22 cellular contexts compared by ENCODE assay signal in genomic region chr14:92484132-92484823, GRCh38. TPM values are rescaled to one million over a fixed set of nuclear protein-coding genes. Genes with fewer than 3 reads are reported as not detected.
"Had no signal": no experiment of that assay in that cellular context is flagged by ENCODE, and none has a peak within 500 bp of the region (broad histone marks: within the 10 kb centered on the region; RNA-seq: fewer than 3 reads in every experiment).

No MANE protein-coding gene starts in this region.

- H3K36me3 ChIP-seq: esophagus squamous epithelium, ovary, right atrium auricular region, sigmoid colon, tibial artery, upper lobe of left lung, uterus had no signal

- H3K4me1 Mint-ChIP-seq: immature natural killer cell had no signal

- DNase-seq: cerebellar nuclear complex; dorsolateral prefrontal cortex; effector memory CD4-positive, alpha-beta T cell; esophagus squamous epithelium; foreskin fibroblast; immature natural killer cell; left colon; mucosa of descending colon; naive thymus-derived CD8-positive, alpha-beta T cell; ovary; sigmoid colon; stimulated activated CD4-positive, alpha-beta T cell treated with anti-CD3 and anti-CD28 coated beads, Interleukin-2, amount 100 ng/mL, for 48 hours; tibial artery; upper lobe of left lung; uterus had no signal

- H3K27me3 ChIP-seq: dorsolateral prefrontal cortex, ovary, right atrium auricular region, sigmoid colon, tibial artery, upper lobe of left lung, uterus had no signal

- H3K27ac Mint-ChIP-seq: immature natural killer cell; stimulated activated effector memory CD8-positive, alpha-beta T cell treated with anti-CD3 and anti-CD28 coated beads, Interleukin-12 subunit alpha, Interleukin-12 subunit beta, amount 100 ng/mL, for 72 hours; stimulated activated naive CD8-positive, alpha-beta T cell treated with anti-CD3 and anti-CD28 coated beads, Interleukin-15, Interleukin-2, amounts not matched to agents 100 ng/mL and 50 ng/mL, for 24 hours had no signal

- H3K9me3 Mint-ChIP-seq: immature natural killer cell; stimulated activated effector memory CD8-positive, alpha-beta T cell treated with anti-CD3 and anti-CD28 coated beads, Interleukin-12 subunit alpha, Interleukin-12 subunit beta, amount 100 ng/mL, for 72 hours had no signal

- H3K27ac ChIP-seq: coronary artery, dorsolateral prefrontal cortex, epithelial cell of prostate, esophagus squamous epithelium, ovary, right atrium auricular region, sigmoid colon, skin epidermis, tibial artery, upper lobe of left lung, uterus had no signal

- H3K4me3 ChIP-seq: coronary artery, dorsolateral prefrontal cortex, esophagus squamous epithelium, mucosa of descending colon, ovary, right atrium auricular region, sigmoid colon, skin epidermis, tibial artery, upper lobe of left lung, uterus had no signal

- H3K4me1 ChIP-seq: esophagus squamous epithelium, tibial artery, uterus had no signal

- H3K4me3 Mint-ChIP-seq: immature natural killer cell; naive thymus-derived CD8-positive, alpha-beta T cell; stimulated activated effector memory CD8-positive, alpha-beta T cell treated with anti-CD3 and anti-CD28 coated beads, Interleukin-12 subunit alpha, Interleukin-12 subunit beta, amount 100 ng/mL, for 72 hours; stimulated activated naive CD8-positive, alpha-beta T cell treated with anti-CD3 and anti-CD28 coated beads, Interleukin-15, Interleukin-2, amounts not matched to agents 100 ng/mL and 50 ng/mL, for 24 hours had no signal

- ATAC-seq: left colon; mucosa of descending colon; naive thymus-derived CD8-positive, alpha-beta T cell; stimulated activated effector memory CD8-positive, alpha-beta T cell treated with anti-CD3 and anti-CD28 coated beads, Interleukin-12 subunit alpha, Interleukin-12 subunit beta, amount 100 ng/mL, for 72 hours had no signal

- H3K9me3 ChIP-seq: esophagus squamous epithelium, mucosa of descending colon, ovary, right atrium auricular region, sigmoid colon, tibial artery, upper lobe of left lung, uterus had no signal

- H3K36me3 Mint-ChIP-seq: immature natural killer cell; stimulated activated effector memory CD8-positive, alpha-beta T cell treated with anti-CD3 and anti-CD28 coated beads, Interleukin-12 subunit alpha, Interleukin-12 subunit beta, amount 100 ng/mL, for 72 hours had no signal

RNA-seq across cellular contexts. Expression of gene RIN3, which starts 29.3 kb away (rescaled TPM):
- polyA plus RNA-seq: neural cell had no signal
